In the genomic region with DNA sequence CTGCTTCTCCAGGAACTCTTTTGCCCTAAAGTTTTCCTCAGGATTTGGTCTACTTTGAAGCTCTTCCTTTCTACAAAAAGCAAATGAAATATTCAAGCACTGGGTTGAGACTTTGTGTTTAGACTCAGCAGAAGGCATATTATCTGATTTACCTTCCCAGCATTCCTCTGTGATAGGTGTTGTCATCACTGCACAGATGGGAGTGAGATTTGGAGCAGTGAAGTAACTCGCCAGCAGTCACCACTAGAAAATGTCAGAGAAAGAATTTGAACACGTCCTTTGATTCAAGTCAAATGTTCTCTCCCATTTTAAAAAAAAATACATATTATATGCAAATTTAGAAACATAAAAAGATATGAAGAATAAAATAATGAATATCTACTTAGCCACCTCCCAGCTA, we compare ENCODE assay signal across 37 cellular contexts.
"Had no signal": no experiment of that assay in that cellular context is flagged by ENCODE, and none has a peak within 500 bp of the region (broad histone marks: within the 10 kb centered on the region; RNA-seq: fewer than 3 reads in every experiment).

No MANE protein-coding gene starts in this region.

- H3K27me3 Mint-ChIP-seq: activated CD4-positive, alpha-beta memory T cell treated with anti-CD3 and anti-CD28 coated beads for 36 hours; activated CD8-positive, alpha-beta T cell treated with anti-CD3 and anti-CD28 coated beads for 36 hours; activated naive CD8-positive, alpha-beta T cell treated with anti-CD3 and anti-CD28 coated beads for 36 hours; activated T-helper 17 cell treated with anti-CD3 and anti-CD28 coated beads, Interleukin-2, amount 50 U/mL, for 72 hours had no signal

- H3K4me3 Mint-ChIP-seq: activated B cell treated with CpG ODN at 0.5 μM for 24 hours; activated CD4-positive, alpha-beta memory T cell treated with anti-CD3 and anti-CD28 coated beads for 36 hours; activated CD4-positive, alpha-beta T cell treated with anti-CD3 and anti-CD28 coated beads, Interleukin-2, amount 10 ng/mL, durations not matched to agents 24 days and 14 days; activated CD8-positive, alpha-beta T cell treated with anti-CD3 and anti-CD28 coated beads for 36 hours; activated naive CD4-positive, alpha-beta T cell treated with anti-CD3 and anti-CD28 coated beads for 36 hours; activated naive CD8-positive, alpha-beta T cell treated with anti-CD3 and anti-CD28 coated beads for 36 hours; activated T-cell treated with anti-CD3 and anti-CD28 coated beads, Interleukin-2, amount 50 U/mL, for 4 hours; activated T-cell treated with anti-CD3 and anti-CD28 coated beads, Interleukin-2, amount 50 U/mL, for 72 hours; activated T-helper 1 cell treated with anti-CD3 and anti-CD28 coated beads, Interleukin-12 subunit alpha, Interleukin-12 subunit beta, Interleukin-2, Interleukin-4 antibody, amounts not matched to agents 30 ng/mL and 10 ng/mL and 1 ng/mL, durations not matched to agents 14 hours and 24 hours and 36 hours; activated T-helper 17 cell treated with anti-CD3 and anti-CD28 coated beads, Interleukin-2, amount 50 U/mL, for 72 hours; T-helper 1 cell treated with Interleukin-12 subunit alpha and Interleukin-12 subunit beta and Interleukin-4 antibody, amounts not matched to agents 30 μg/mL and 1 μg/mL, for 36 hours; T-helper 2 cell treated with Interferon-gamma antibody and Interleukin-4, amounts not matched to agents 5 μg/mL and 100 μg/mL, for 36 hours had no signal

- H3K9me3 Mint-ChIP-seq: activated B cell treated with CpG ODN at 0.5 μM for 24 hours; activated CD4-positive, alpha-beta memory T cell treated with anti-CD3 and anti-CD28 coated beads for 36 hours; activated CD4-positive, alpha-beta T cell treated with anti-CD3 and anti-CD28 coated beads, Interleukin-2, amount 10 ng/mL, durations not matched to agents 24 days and 14 days; activated CD8-positive, alpha-beta T cell treated with anti-CD3 and anti-CD28 coated beads for 36 hours; activated naive CD4-positive, alpha-beta T cell treated with anti-CD3 and anti-CD28 coated beads for 36 hours; activated naive CD4-positive, alpha-beta T cell treated with anti-CD3 and anti-CD28 coated beads, Interleukin-2, amount 50 U/mL, for 72 hours; activated naive CD8-positive, alpha-beta T cell treated with anti-CD3 and anti-CD28 coated beads for 36 hours; activated T-cell treated with anti-CD3 and anti-CD28 coated beads, Interleukin-2, amount 50 U/mL, for 4 hours; activated T-cell treated with anti-CD3 and anti-CD28 coated beads, Interleukin-2, amount 50 U/mL, for 72 hours; activated T-helper 1 cell treated with anti-CD3 and anti-CD28 coated beads, Interleukin-12 subunit alpha, Interleukin-12 subunit beta, Interleukin-2, Interleukin-4 antibody, amounts not matched to agents 30 ng/mL and 10 ng/mL and 1 ng/mL, durations not matched to agents 14 hours and 24 hours and 36 hours; activated T-helper 17 cell treated with anti-CD3 and anti-CD28 coated beads, Interleukin-2, amount 50 U/mL, for 72 hours; T-helper 1 cell treated with Interleukin-12 subunit alpha and Interleukin-12 subunit beta and Interleukin-4 antibody, amounts not matched to agents 30 μg/mL and 1 μg/mL, for 36 hours; T-helper 2 cell treated with Interferon-gamma antibody and Interleukin-4, amounts not matched to agents 5 μg/mL and 100 μg/mL, for 36 hours had no signal

- H3K9me3 ChIP-seq: adrenal gland, body of pancreas, breast epithelium had no signal

- H3K27me3 ChIP-seq: adrenal gland, body of pancreas, brain microvascular endothelial cell, breast epithelium had no signal

- ATAC-seq: activated CD8-positive, alpha-beta T cell treated with anti-CD3 and anti-CD28 coated beads for 36 hours; activated naive CD4-positive, alpha-beta T cell treated with anti-CD3 and anti-CD28 coated beads, Interleukin-2, amount 50 U/mL, for 72 hours; activated T-cell treated with anti-CD3 and anti-CD28 coated beads, Interleukin-2, amount 50 U/mL, for 4 hours; activated T-cell treated with anti-CD3 and anti-CD28 coated beads, Interleukin-2, amount 50 U/mL, for 72 hours; activated T-helper 17 cell treated with anti-CD3 and anti-CD28 coated beads, Interleukin-2, amount 50 U/mL, for 72 hours; body of pancreas had no signal

- H3K27ac ChIP-seq: adrenal gland, body of pancreas, brain microvascular endothelial cell, breast epithelium, VCaP had no signal

- H3K4me1 ChIP-seq: adrenal gland, breast epithelium had no signal

- H3K36me3 ChIP-seq: adrenal gland, brain microvascular endothelial cell, breast epithelium had no signal

- H3K4me1 Mint-ChIP-seq: activated B cell treated with CpG ODN at 0.5 μM for 24 hours had no signal

- H3K4me3 ChIP-seq: adrenal gland, body of pancreas, breast epithelium had no signal

- H3K27ac Mint-ChIP-seq: activated B cell treated with CpG ODN at 0.5 μM for 24 hours; activated CD4-positive, alpha-beta memory T cell treated with anti-CD3 and anti-CD28 coated beads for 36 hours; activated CD4-positive, alpha-beta T cell treated with anti-CD3 and anti-CD28 coated beads, Interleukin-2, amount 10 ng/mL, durations not matched to agents 24 days and 14 days; activated CD8-positive, alpha-beta T cell treated with anti-CD3 and anti-CD28 coated beads for 36 hours; activated naive CD4-positive, alpha-beta T cell treated with anti-CD3 and anti-CD28 coated beads for 36 hours; activated naive CD8-positive, alpha-beta T cell treated with anti-CD3 and anti-CD28 coated beads for 36 hours; activated T-cell treated with anti-CD3 and anti-CD28 coated beads, Interleukin-2, amount 50 U/mL, for 72 hours; activated T-helper 1 cell treated with anti-CD3 and anti-CD28 coated beads, Interleukin-12 subunit alpha, Interleukin-12 subunit beta, Interleukin-2, Interleukin-4 antibody, amounts not matched to agents 30 ng/mL and 10 ng/mL and 1 ng/mL, durations not matched to agents 14 hours and 24 hours and 36 hours; activated T-helper 17 cell treated with anti-CD3 and anti-CD28 coated beads, Interleukin-2, amount 50 U/mL, for 72 hours; T-helper 1 cell treated with Interleukin-12 subunit alpha and Interleukin-12 subunit beta and Interleukin-4 antibody, amounts not matched to agents 30 μg/mL and 1 μg/mL, for 36 hours; T-helper 2 cell treated with Interferon-gamma antibody and Interleukin-4, amounts not matched to agents 5 μg/mL and 100 μg/mL, for 36 hours had no signal

- FAIRE-seq: astrocyte, TTC549 had no signal

- H3K36me3 Mint-ChIP-seq: activated CD4-positive, alpha-beta memory T cell treated with anti-CD3 and anti-CD28 coated beads for 36 hours; activated naive CD4-positive, alpha-beta T cell treated with anti-CD3 and anti-CD28 coated beads, Interleukin-2, amount 50 U/mL, for 72 hours; activated naive CD8-positive, alpha-beta T cell treated with anti-CD3 and anti-CD28 coated beads for 36 hours had no signal

- DNase-seq: activated B cell treated with CpG ODN at 0.5 μM for 24 hours; activated CD4-positive, alpha-beta memory T cell treated with anti-CD3 and anti-CD28 coated beads for 36 hours; activated CD4-positive, alpha-beta T cell treated with anti-CD3 and anti-CD28 coated beads for 4 hours; activated CD4-positive, alpha-beta T cell treated with anti-CD3 and anti-CD28 coated beads, Interleukin-2, amount 10 ng/mL, durations not matched to agents 24 days and 14 days; activated CD4-positive, alpha-beta T cell treated with anti-CD3 and anti-CD28 coated beads, Interleukin-2, amount 50 U/mL, for 1 hour; activated CD4-positive, alpha-beta T cell treated with anti-CD3 and anti-CD28 coated beads, Interleukin-2, amount 50 U/mL, for 4 hours; activated CD4-positive, CD25-positive, alpha-beta regulatory T cell treated with anti-CD3 and anti-CD28 coated beads, Interleukin-2, amount 50 U/mL, for 72 hours; activated CD8-positive, alpha-beta memory T cell treated with anti-CD3 and anti-CD28 coated beads, Interleukin-2, amount 50 U/mL, for 4 hours; activated CD8-positive, alpha-beta T cell treated with anti-CD3 and anti-CD28 coated beads for 36 hours; activated effector memory CD4-positive, alpha-beta T cell treated with anti-CD3 and anti-CD28 coated beads, Interleukin-2, amount 50 U/mL, for 16 hours; activated gamma-delta T cell treated with Interleukin-2 at 50 U/mL for 16 hours; activated naive CD4-positive, alpha-beta T cell; activated naive CD4-positive, alpha-beta T cell treated with anti-CD3 and anti-CD28 coated beads for 36 hours; activated naive CD4-positive, alpha-beta T cell treated with anti-CD3 and anti-CD28 coated beads, Interleukin-2, amount 50 U/mL, for 16 hours; activated naive CD8-positive, alpha-beta T cell treated with anti-CD3 and anti-CD28 coated beads for 36 hours; activated T-cell treated with anti-CD3 and anti-CD28 coated beads for 4 hours; activated T-cell treated with anti-CD3 and anti-CD28 coated beads, Interleukin-2, amount 50 U/mL, for 1 hour; activated T-cell treated with anti-CD3 and anti-CD28 coated beads, Interleukin-2, amount 50 U/mL, for 4 hours; activated T-cell treated with anti-CD3 and anti-CD28 coated beads, Interleukin-2, amount 50 U/mL, for 72 hours; adrenal gland; amniotic stem cell; aorta; body of pancreas; brain microvascular endothelial cell; central memory CD4-positive, alpha-beta T cell; T-helper 1 cell; T-helper 2 cell; T-helper 9 cell had no signal
